Comparison of ENCODE assay signal across 12 cellular contexts in the genomic region with DNA sequence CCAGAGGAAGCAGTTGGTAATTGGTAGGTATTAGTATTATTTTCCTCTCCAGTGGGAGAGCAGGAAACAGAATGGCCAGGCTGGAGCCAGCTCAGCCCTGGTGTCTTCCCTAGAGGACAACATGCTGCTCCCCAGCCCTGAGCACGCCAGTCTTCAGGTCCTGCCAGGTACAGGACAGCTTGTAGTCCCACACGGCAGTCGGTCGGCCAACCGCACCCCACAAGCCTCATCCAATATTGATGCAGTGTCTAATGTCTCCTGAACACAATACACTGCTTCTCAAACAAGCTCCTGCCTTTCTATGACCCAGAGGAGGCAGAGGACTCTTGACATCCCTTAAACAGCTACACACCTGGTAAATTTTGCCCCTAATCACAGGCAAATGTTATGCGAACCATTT.
DNase-seq lines count a peak whose midpoint lies in the region; ATAC-seq and TF ChIP-seq lines count a peak whose summit lies in the region.
"Had no signal": no experiment of that assay in that cellular context is flagged by ENCODE, and none has a peak within 500 bp of the region (broad histone marks: within the 10 kb centered on the region; RNA-seq: fewer than 3 reads in every experiment).

No MANE protein-coding gene starts in this region.

- peaks cover 10% of the 10 kb centered on the region for H3K4me1 ChIP-seq in foreskin keratinocyte
- peaks cover 0 to 29% (median 10%) of the 10 kb centered on the region in 4 donors for H3K4me1 ChIP-seq in transverse colon

- in situ Hi-C loops in transverse colon (cut with MboI; ENCODE audit: low pct_ligation_motif_present in 1 of 4, low pct_unique_long_range_greater_than_20kb in 1 of 4, low sequenced_read_pairs in 3 of 4): no loop called here

- no peaks in the 10 kb centered on the region for H3K9me3 ChIP-seq in transverse colon
- H3K9me3 ChIP-seq: right lobe of liver, upper lobe of right lung had no signal

- H3K36me3 Mint-ChIP-seq in activated T-cell treated with anti-CD3 and anti-CD28 coated beads, Interleukin-2, amount 50 U/mL, for 4 hours (ENCODE audit: insufficient read depth): no peaks in the 10 kb centered on the region
- H3K36me3 Mint-ChIP-seq in T-helper 2 cell treated with Interferon-gamma antibody and Interleukin-4, amounts not matched to agents 5 μg/mL and 100 μg/mL, for 36 hours (ENCODE audit: low read depth): no peaks in the 10 kb centered on the region

- H3K4me1 Mint-ChIP-seq in activated T-cell treated with anti-CD3 and anti-CD28 coated beads, Interleukin-2, amount 50 U/mL, for 4 hours (ENCODE audit: low read depth): peaks cover 38% of the 10 kb centered on the region
- peaks cover 34% of the 10 kb centered on the region for H3K4me1 Mint-ChIP-seq in T-helper 2 cell treated with Interferon-gamma antibody and Interleukin-4, amounts not matched to agents 5 μg/mL and 100 μg/mL, for 36 hours (ENCODE audit: low read depth)
- peaks cover 52% of the 10 kb centered on the region for H3K4me1 Mint-ChIP-seq in stimulated activated naive CD8-positive, alpha-beta T cell treated with anti-CD3 and anti-CD28 coated beads, Interleukin-15, amount 100 ng/mL, for 72 hours

- peak overlapping the region; percentile 76 for H3K27ac Mint-ChIP-seq in T-helper 2 cell treated with Interferon-gamma antibody and Interleukin-4, amounts not matched to agents 5 μg/mL and 100 μg/mL, for 36 hours
- peak overlapping the region in 1 of 2 donors; percentile 97 for H3K27ac Mint-ChIP-seq in stimulated activated naive CD8-positive, alpha-beta T cell treated with anti-CD3 and anti-CD28 coated beads, Interleukin-15, amount 100 ng/mL, for 72 hours

- TF ChIP-seq POLR2A in transverse colon (IDR thresholded peaks at IDR 0.05): no peak

- H3K27ac ChIP-seq in foreskin keratinocyte (peak overlapping the region; percentile 76), transverse colon (no peak overlapping the region)
- H3K27ac ChIP-seq: HL-60, right lobe of liver, upper lobe of right lung had no signal

- H3K27me3 Mint-ChIP-seq in activated T-cell treated with anti-CD3 and anti-CD28 coated beads, Interleukin-2, amount 50 U/mL, for 4 hours (ENCODE audit: low read depth): no peaks in the 10 kb centered on the region
- H3K27me3 Mint-ChIP-seq in T-helper 2 cell treated with Interferon-gamma antibody and Interleukin-4, amounts not matched to agents 5 μg/mL and 100 μg/mL, for 36 hours (ENCODE audit: low read depth): no peaks in the 10 kb centered on the region
- no peaks in the 10 kb centered on the region for H3K27me3 Mint-ChIP-seq in stimulated activated naive CD8-positive, alpha-beta T cell treated with anti-CD3 and anti-CD28 coated beads, Interleukin-15, amount 100 ng/mL, for 72 hours

- H3K36me3 ChIP-seq in transverse colon: no peaks in the 10 kb centered on the region
- H3K36me3 ChIP-seq: right lobe of liver, upper lobe of right lung had no signal

- DNase-seq in activated T-cell treated with anti-CD3 and anti-CD28 coated beads, Interleukin-2, amount 50 U/mL, for 48 hours: peak; percentile 32 to 40
- DNase-seq in activated T-cell treated with anti-CD3 and anti-CD28 coated beads, Interleukin-2, amount 50 U/mL, for 4 hours: no peak
- DNase-seq in T-helper 2 cell treated with Interferon-gamma antibody and Interleukin-4, amounts not matched to agents 5 μg/mL and 100 μg/mL, for 36 hours (ENCODE audit: low spot score): no peak
- no peak for DNase-seq in foreskin keratinocyte
- no peak for DNase-seq in stimulated activated naive CD8-positive, alpha-beta T cell treated with anti-CD3 and anti-CD28 coated beads, Interleukin-15, amount 100 ng/mL, for 72 hours
- no peak for DNase-seq in transverse colon
- DNase-seq: GDM1, right lobe of liver, upper lobe of right lung had no signal

- no peak overlapping the region for H3K4me3 ChIP-seq in transverse colon
- H3K4me3 ChIP-seq: right lobe of liver, upper lobe of right lung had no signal

- no peak for ATAC-seq in activated T-cell treated with anti-CD3 and anti-CD28 coated beads, Interleukin-2, amount 50 U/mL, for 4 hours
- ATAC-seq in foreskin keratinocyte (no peak), HG03442 (IDR thresholded peaks at IDR 0.05; ENCODE audit: unreplicated experiment) (no peak), GM19397 (IDR thresholded peaks at IDR 0.05; ENCODE audit: unreplicated experiment) (no peak)
- ATAC-seq in stimulated activated naive CD8-positive, alpha-beta T cell treated with anti-CD3 and anti-CD28 coated beads, Interleukin-15, amount 100 ng/mL, for 72 hours: peak; percentile 14

- H3K4me3 Mint-ChIP-seq in activated T-cell treated with anti-CD3 and anti-CD28 coated beads, Interleukin-2, amount 50 U/mL, for 4 hours: no peak overlapping the region
- H3K4me3 Mint-ChIP-seq in T-helper 2 cell treated with Interferon-gamma antibody and Interleukin-4, amounts not matched to agents 5 μg/mL and 100 μg/mL, for 36 hours: peak overlapping the region; percentile 50
- H3K4me3 Mint-ChIP-seq in stimulated activated naive CD8-positive, alpha-beta T cell treated with anti-CD3 and anti-CD28 coated beads, Interleukin-15, amount 100 ng/mL, for 72 hours: peak overlapping the region in 1 of 2 donors; percentile 16

- intact Hi-C loops in transverse colon (cut with DNase I; ENCODE audit: low total_unique reads): no loop called here

- H3K27me3 ChIP-seq in foreskin keratinocyte (no peaks in the 10 kb centered on the region), transverse colon (no peaks in the 10 kb centered on the region)
- H3K27me3 ChIP-seq: right lobe of liver, upper lobe of right lung had no signal

- no peak for TF ChIP-seq EP300 in transverse colon (IDR thresholded peaks at IDR 0.05; ENCODE audit: low read depth)

- H3K9me3 Mint-ChIP-seq in activated T-cell treated with anti-CD3 and anti-CD28 coated beads, Interleukin-2, amount 50 U/mL, for 4 hours: no peaks in the 10 kb centered on the region
- H3K9me3 Mint-ChIP-seq in T-helper 2 cell treated with Interferon-gamma antibody and Interleukin-4, amounts not matched to agents 5 μg/mL and 100 μg/mL, for 36 hours: no peaks in the 10 kb centered on the region
- H3K9me3 Mint-ChIP-seq in stimulated activated naive CD8-positive, alpha-beta T cell treated with anti-CD3 and anti-CD28 coated beads, Interleukin-15, amount 100 ng/mL, for 72 hours: no peaks in the 10 kb centered on the region

- TF ChIP-seq CTCF in foreskin keratinocyte (conservative IDR thresholded peaks at IDR 0.05) (no peak), transverse colon (IDR thresholded peaks at IDR 0.05) (no peak)

- 95% methylated on average over 6 of the region's 6 CpGs; no CpG with 5 or more reads in 1 of the 2 donors for WGBS in transverse colon (ENCODE audit: low coverage in 1 of 2), 2 donors

Comparison
In these comparisons a context has a peak if more than half of its experiments do, and no peak if none do; other contexts are left out.
1. DNase-seq: peak in activated T-cell treated with anti-CD3 and anti-CD28 coated beads, Interleukin-2, amount 50 U/mL, for 48 hours (2 of 2); none in activated T-cell treated with anti-CD3 and anti-CD28 coated beads, Interleukin-2, amount 50 U/mL, for 4 hours (single experiment), T-helper 2 cell treated with Interferon-gamma antibody and Interleukin-4, amounts not matched to agents 5 μg/mL and 100 μg/mL, for 36 hours (single experiment), foreskin keratinocyte (0 of 2), stimulated activated naive CD8-positive, alpha-beta T cell treated with anti-CD3 and anti-CD28 coated beads, Interleukin-15, amount 100 ng/mL, for 72 hours (0 of 2) and transverse colon (single experiment).